Comparison of ENCODE assay signal across 17 cellular contexts in genomic region chr4:169160825-169161224, GRCh38.
A peak's percentile ranks its signal among the peaks of the same experiment; 100 is the strongest.
DNase-seq lines count a peak whose midpoint lies in the region; ATAC-seq and TF ChIP-seq lines count a peak whose summit lies in the region.
"Had no signal": no experiment of that assay in that cellular context is flagged by ENCODE, and none has a peak within 500 bp of the region (broad histone marks: within the 10 kb centered on the region; RNA-seq: fewer than 3 reads in every experiment).

No MANE protein-coding gene starts in this region.

- no peak for TF ChIP-seq CTCF in chondrocyte (IDR thresholded peaks at IDR 0.05)

- H3K27me3 Mint-ChIP-seq in chondrocyte (ENCODE audit: low read depth), result no peaks in the 10 kb centered on the region
- H3K27me3 Mint-ChIP-seq: activated naive CD8-positive, alpha-beta T cell treated with anti-CD3 and anti-CD28 coated beads, Interleukin-2, amount 50 U/mL, for 24 hours; stimulated activated naive CD8-positive, alpha-beta T cell treated with anti-CD3 and anti-CD28 coated beads, Interleukin-15, amount 100 ng/mL, for 72 hours had no signal

- intact Hi-C loops in posterior vena cava (cut with DNase I), result no loop called here

- no peaks in the 10 kb centered on the region for H3K9me3 Mint-ChIP-seq in chondrocyte (ENCODE audit: low read depth)
- H3K9me3 Mint-ChIP-seq: activated naive CD8-positive, alpha-beta T cell treated with anti-CD3 and anti-CD28 coated beads, Interleukin-2, amount 50 U/mL, for 24 hours; activated T-cell treated with anti-CD3 and anti-CD28 coated beads, Interleukin-2, amount 50 U/mL, for 24 hours; stimulated activated naive CD8-positive, alpha-beta T cell treated with anti-CD3 and anti-CD28 coated beads, Interleukin-15, amount 100 ng/mL, for 72 hours; T-helper 1 cell treated with Interleukin-12 subunit alpha and Interleukin-12 subunit beta and Interleukin-4 antibody, amounts not matched to agents 30 μg/mL and 1 μg/mL, for 36 hours had no signal

- H3K4me1 Mint-ChIP-seq in chondrocyte (ENCODE audit: low read depth), result peaks cover 58% of the 10 kb centered on the region
- H3K4me1 Mint-ChIP-seq: activated naive CD8-positive, alpha-beta T cell treated with anti-CD3 and anti-CD28 coated beads, Interleukin-2, amount 50 U/mL, for 24 hours; stimulated activated naive CD8-positive, alpha-beta T cell treated with anti-CD3 and anti-CD28 coated beads, Interleukin-15, amount 100 ng/mL, for 72 hours had no signal

- DNase-seq in NCI-H446 (lab: John Stamatoyannopoulos, UW) (peak; percentile 9 to 44), NCI-H446 treated with DMSO at 0.1 percent for 48 hours (lab: John Stamatoyannopoulos, UW) (no peak), chondrocyte (ENCODE audit: low spot score) (no peak), medulla oblongata (ENCODE audit: extremely low spot score) (peak; percentile 27), superior temporal gyrus (ENCODE audit: extremely low spot score) (peak; percentile 22), posterior vena cava (ENCODE audit: low spot score) (no peak), SIG-M5 (lab: John Stamatoyannopoulos, UW) (no peak)
- DNase-seq: activated CD4-positive, alpha-beta T cell treated with anti-CD3 and anti-CD28 coated beads for 4 hours; activated naive CD8-positive, alpha-beta T cell treated with anti-CD3 and anti-CD28 coated beads, Interleukin-2, amount 50 U/mL, for 24 hours; activated T-cell treated with anti-CD3 and anti-CD28 coated beads, Interleukin-2, amount 50 U/mL, for 24 hours; dorsolateral prefrontal cortex; kidney; NCI-H1436 treated with DMSO at 0.1 percent for 48 hours; NCI-H510A; stimulated activated naive CD8-positive, alpha-beta T cell treated with anti-CD3 and anti-CD28 coated beads, Interleukin-15, amount 100 ng/mL, for 72 hours had no signal

- no peak overlapping the region for H3K4me3 Mint-ChIP-seq in chondrocyte (ENCODE audit: unreplicated experiment)
- H3K4me3 Mint-ChIP-seq: activated naive CD8-positive, alpha-beta T cell treated with anti-CD3 and anti-CD28 coated beads, Interleukin-2, amount 50 U/mL, for 24 hours; activated T-cell treated with anti-CD3 and anti-CD28 coated beads, Interleukin-2, amount 50 U/mL, for 24 hours; stimulated activated naive CD8-positive, alpha-beta T cell treated with anti-CD3 and anti-CD28 coated beads, Interleukin-15, amount 100 ng/mL, for 72 hours; T-helper 1 cell treated with Interleukin-12 subunit alpha and Interleukin-12 subunit beta and Interleukin-4 antibody, amounts not matched to agents 30 μg/mL and 1 μg/mL, for 36 hours had no signal

- H3K36me3 Mint-ChIP-seq in chondrocyte (ENCODE audit: low read depth), result peaks cover 2% of the 10 kb centered on the region

- peak overlapping the region; percentile 24 for H3K27ac Mint-ChIP-seq in chondrocyte (ENCODE audit: unreplicated experiment)
- H3K27ac Mint-ChIP-seq: activated naive CD8-positive, alpha-beta T cell treated with anti-CD3 and anti-CD28 coated beads, Interleukin-2, amount 50 U/mL, for 24 hours; activated T-cell treated with anti-CD3 and anti-CD28 coated beads, Interleukin-2, amount 50 U/mL, for 24 hours; stimulated activated naive CD8-positive, alpha-beta T cell treated with anti-CD3 and anti-CD28 coated beads, Interleukin-15, amount 100 ng/mL, for 72 hours; T-helper 1 cell treated with Interleukin-12 subunit alpha and Interleukin-12 subunit beta and Interleukin-4 antibody, amounts not matched to agents 30 μg/mL and 1 μg/mL, for 36 hours had no signal

- ATAC-seq in HG02870 (IDR thresholded peaks at IDR 0.05; ENCODE audit: unreplicated experiment), result no peak
- ATAC-seq: activated naive CD8-positive, alpha-beta T cell treated with anti-CD3 and anti-CD28 coated beads, Interleukin-2, amount 50 U/mL, for 24 hours; stimulated activated naive CD8-positive, alpha-beta T cell treated with anti-CD3 and anti-CD28 coated beads, Interleukin-15, amount 100 ng/mL, for 72 hours had no signal

Comparison
In these comparisons a context has a peak if more than half of its experiments do, and no peak if none do; other contexts are left out.
1. DNase-seq: peak in NCI-H446 (2 of 2), medulla oblongata (single experiment) and superior temporal gyrus (single experiment); none in NCI-H446 treated with DMSO at 0.1 percent for 48 hours (single experiment), chondrocyte (single experiment), posterior vena cava (single experiment) and SIG-M5 (single experiment).